Comparison of ENCODE assay signal across 28 cellular contexts in genomic region chr20:33249456-33249855, GRCh38. TPM values are rescaled to one million over a fixed set of nuclear protein-coding genes. Genes with fewer than 3 reads are reported as not detected.
"Had no signal": no experiment of that assay in that cellular context is flagged by ENCODE, and none has a peak within 500 bp of the region (broad histone marks: within the 10 kb centered on the region; RNA-seq: fewer than 3 reads in every experiment).

No MANE protein-coding gene starts in this region.

- H3K4me1 ChIP-seq: colonic mucosa, esophagus squamous epithelium, gastroesophageal sphincter, heart right ventricle, pancreas, psoas muscle, upper lobe of right lung had no signal

- H3K4me3 ChIP-seq: colonic mucosa, esophagus squamous epithelium, gastroesophageal sphincter, heart right ventricle, pancreas, psoas muscle, thyroid gland, upper lobe of right lung had no signal

- H3K36me3 ChIP-seq: colonic mucosa, esophagus squamous epithelium, gastroesophageal sphincter, heart right ventricle, neutrophil, pancreas, thyroid gland, upper lobe of right lung had no signal

- ATAC-seq: activated CD4-positive, alpha-beta T cell treated with anti-CD3 and anti-CD28 coated beads for 36 hours; gastroesophageal sphincter; heart right ventricle; left colon; pancreas; psoas muscle; right cardiac atrium; upper lobe of right lung; WTC11 had no signal

- H3K9me3 ChIP-seq: colonic mucosa, esophagus squamous epithelium, gastroesophageal sphincter, heart right ventricle, neutrophil, pancreas, psoas muscle, thyroid gland, upper lobe of right lung had no signal

- H3K27ac ChIP-seq: colonic mucosa, esophagus squamous epithelium, gastroesophageal sphincter, heart right ventricle, neutrophil, pancreas, psoas muscle, thyroid gland, upper lobe of right lung had no signal

- H3K27me3 ChIP-seq: colonic mucosa, esophagus squamous epithelium, gastroesophageal sphincter, heart right ventricle, neutrophil, pancreas, thyroid gland, upper lobe of right lung had no signal

- DNase-seq: activated CD4-positive, alpha-beta T cell treated with anti-CD3 and anti-CD28 coated beads for 36 hours; activated CD4-positive, alpha-beta T cell treated with anti-CD3 and anti-CD28 coated beads, Interleukin-2, amount 50 U/mL, for 4 hours; activated CD8-positive, alpha-beta memory T cell treated with anti-CD3 and anti-CD28 coated beads for 24 hours; activated CD8-positive, alpha-beta memory T cell treated with anti-CD3 and anti-CD28 coated beads, Interleukin-2, amount 50 U/mL, for 4 hours; activated naive CD4-positive, alpha-beta T cell; activated naive CD8-positive, alpha-beta T cell treated with anti-CD3 and anti-CD28 coated beads for 36 hours; activated T-cell treated with anti-CD3 and anti-CD28 coated beads, Interleukin-2, amount 50 U/mL, for 24 hours; central memory CD4-positive, alpha-beta T cell; colonic mucosa; endodermal cell; esophagus squamous epithelium; heart right ventricle; left colon; pancreas; psoas muscle; right cardiac atrium; stimulated activated CD4-positive, alpha-beta T cell treated with anti-CD3 and anti-CD28 coated beads, Interleukin-1b, Interleukin-23, amount 100 ng/mL, for 48 hours; T-helper 9 cell; thyroid gland; upper lobe of right lung had no signal

RNA-seq across cellular contexts. Expression of gene BPIFA1, which starts 13.7 kb away (rescaled TPM):
- total RNA-seq: activated CD4-positive, alpha-beta T cell treated with anti-CD3 and anti-CD28 coated beads for 36 hours; activated naive CD8-positive, alpha-beta T cell treated with anti-CD3 and anti-CD28 coated beads for 36 hours; activated T-helper 2 cell treated with anti-CD3 and anti-CD28 coated beads, Interferon-gamma antibody, Interleukin-2, Interleukin-4, amounts not matched to agents 10 μg/mL and 5 μg/mL and 100 μg/mL, durations not matched to agents 14 hours and 24 hours and 36 hours; astrocyte; colonic mucosa; esophagus squamous epithelium; gastroesophageal sphincter; heart right ventricle; left colon; lower leg skin; pancreas; psoas muscle; right cardiac atrium; skeletal muscle tissue; thyroid gland; upper lobe of right lung; WTC11 had no signal
- polyA plus RNA-seq: heart right ventricle, keratinocyte, pancreas, psoas muscle, right cardiac atrium had no signal

RNA-seq across cellular contexts. Expression of gene BPIFA3, which starts 32.3 kb away (rescaled TPM):
- total RNA-seq: activated CD4-positive, alpha-beta T cell treated with anti-CD3 and anti-CD28 coated beads for 36 hours; activated naive CD8-positive, alpha-beta T cell treated with anti-CD3 and anti-CD28 coated beads for 36 hours; activated T-helper 2 cell treated with anti-CD3 and anti-CD28 coated beads, Interferon-gamma antibody, Interleukin-2, Interleukin-4, amounts not matched to agents 10 μg/mL and 5 μg/mL and 100 μg/mL, durations not matched to agents 14 hours and 24 hours and 36 hours; astrocyte; colonic mucosa; endodermal cell; esophagus squamous epithelium; gastroesophageal sphincter; heart right ventricle; left colon; lower leg skin; pancreas; psoas muscle; right cardiac atrium; skeletal muscle tissue; thyroid gland; upper lobe of right lung; WTC11 had no signal
- polyA plus RNA-seq: heart right ventricle, keratinocyte, pancreas, psoas muscle, right cardiac atrium had no signal

RNA-seq across cellular contexts. Expression of gene BPIFB1, which starts 33.6 kb away (rescaled TPM):
- total RNA-seq: activated CD4-positive, alpha-beta T cell treated with anti-CD3 and anti-CD28 coated beads for 36 hours; activated naive CD8-positive, alpha-beta T cell treated with anti-CD3 and anti-CD28 coated beads for 36 hours; activated T-helper 2 cell treated with anti-CD3 and anti-CD28 coated beads, Interferon-gamma antibody, Interleukin-2, Interleukin-4, amounts not matched to agents 10 μg/mL and 5 μg/mL and 100 μg/mL, durations not matched to agents 14 hours and 24 hours and 36 hours; astrocyte; heart right ventricle; left colon; lower leg skin; psoas muscle; right cardiac atrium; skeletal muscle tissue; thyroid gland; WTC11 had no signal
- polyA plus RNA-seq: keratinocyte, right cardiac atrium had no signal
